30 cellular contexts compared by ENCODE assay signal in genomic region chr2:63817382-63817781, GRCh38.
"Had no signal": no experiment of that assay in that cellular context is flagged by ENCODE, and none has a peak within 500 bp of the region (broad histone marks: within the 10 kb centered on the region; RNA-seq: fewer than 3 reads in every experiment).

No MANE protein-coding gene starts in this region.

- H3K9me3 ChIP-seq: adrenal gland, ascending aorta, colonic mucosa, gastrocnemius medialis, stomach, suprapubic skin, tibial artery had no signal

- H3K4me1 Mint-ChIP-seq: naive thymus-derived CD8-positive, alpha-beta T cell; neural crest cell; stimulated activated naive B cell treated with anti-CD40 and anti-IgM and Interleukin-4, amounts not matched to agents 10 μg/mL and 1 μg/mL and 100 μg/mL, for 72 hours had no signal

- H3K27ac ChIP-seq: adrenal gland, cardiac muscle cell, colonic mucosa, dorsolateral prefrontal cortex, stomach, suprapubic skin, tibial artery, VCaP had no signal

- H3K27me3 Mint-ChIP-seq: activated naive CD8-positive, alpha-beta T cell treated with anti-CD3 and anti-CD28 coated beads for 36 hours; brain; naive thymus-derived CD8-positive, alpha-beta T cell; stimulated activated naive B cell treated with anti-CD40 and anti-IgM and Interleukin-4, amounts not matched to agents 10 μg/mL and 1 μg/mL and 100 μg/mL, for 72 hours had no signal

- H3K4me1 ChIP-seq: adrenal gland, colonic mucosa, stomach had no signal

- H3K36me3 Mint-ChIP-seq: activated naive CD8-positive, alpha-beta T cell treated with anti-CD3 and anti-CD28 coated beads for 36 hours; brain; naive thymus-derived CD8-positive, alpha-beta T cell; stimulated activated naive B cell treated with anti-CD40 and anti-IgM and Interleukin-4, amounts not matched to agents 10 μg/mL and 1 μg/mL and 100 μg/mL, for 72 hours had no signal

- DNase-seq: activated CD4-positive, alpha-beta T cell treated with anti-CD3 and anti-CD28 coated beads for 4 hours; activated CD4-positive, alpha-beta T cell treated with anti-CD3 and anti-CD28 coated beads, Interleukin-2, amount 50 U/mL, for 4 hours; activated CD8-positive, alpha-beta memory T cell treated with anti-CD3 and anti-CD28 coated beads for 24 hours; activated effector memory CD4-positive, alpha-beta T cell treated with anti-CD3 and anti-CD28 coated beads, Interleukin-2, amount 50 U/mL, for 16 hours; activated naive CD4-positive, alpha-beta T cell treated with anti-CD3 and anti-CD28 coated beads for 36 hours; activated naive CD8-positive, alpha-beta T cell treated with anti-CD3 and anti-CD28 coated beads for 36 hours; cerebellar nuclear complex; colonic mucosa; dorsolateral prefrontal cortex; effector memory CD4-positive, alpha-beta T cell; glutamatergic neuron; naive thymus-derived CD8-positive, alpha-beta T cell; stimulated activated CD4-positive, alpha-beta T cell treated with anti-CD3 and anti-CD28 coated beads, Interleukin-15, amount 100 ng/mL, for 24 hours; stimulated activated CD4-positive, alpha-beta T cell treated with anti-CD3 and anti-CD28 coated beads, Interleukin-2, amount 100 ng/mL, for 24 hours; stimulated activated naive B cell treated with anti-CD40 and anti-IgM and Interleukin-4, amounts not matched to agents 10 μg/mL and 1 μg/mL and 100 μg/mL, for 72 hours; stomach; T-helper 9 cell; tibial artery had no signal

- H3K4me3 ChIP-seq: adrenal gland, ascending aorta, cardiac muscle cell, colonic mucosa, dorsolateral prefrontal cortex, gastrocnemius medialis, stomach, suprapubic skin, tibial artery had no signal

- H3K4me3 Mint-ChIP-seq: activated naive CD4-positive, alpha-beta T cell treated with anti-CD3 and anti-CD28 coated beads for 36 hours; activated naive CD8-positive, alpha-beta T cell treated with anti-CD3 and anti-CD28 coated beads for 36 hours; activated T-helper 1 cell treated with anti-CD3 and anti-CD28 coated beads, Interleukin-12 subunit alpha, Interleukin-12 subunit beta, Interleukin-2, Interleukin-4 antibody, amounts not matched to agents 30 ng/mL and 10 ng/mL and 1 ng/mL, durations not matched to agents 14 hours and 24 hours and 36 hours; brain; naive thymus-derived CD8-positive, alpha-beta T cell; neural crest cell; stimulated activated naive B cell treated with anti-CD40 and anti-IgM and Interleukin-4, amounts not matched to agents 10 μg/mL and 1 μg/mL and 100 μg/mL, for 72 hours; T-helper 1 cell treated with Interleukin-12 subunit alpha and Interleukin-12 subunit beta and Interleukin-4 antibody, amounts not matched to agents 30 μg/mL and 1 μg/mL, for 36 hours had no signal

- H3K27ac Mint-ChIP-seq: activated naive CD4-positive, alpha-beta T cell treated with anti-CD3 and anti-CD28 coated beads for 36 hours; activated naive CD8-positive, alpha-beta T cell treated with anti-CD3 and anti-CD28 coated beads for 36 hours; activated T-helper 1 cell treated with anti-CD3 and anti-CD28 coated beads, Interleukin-12 subunit alpha, Interleukin-12 subunit beta, Interleukin-2, Interleukin-4 antibody, amounts not matched to agents 30 ng/mL and 10 ng/mL and 1 ng/mL, durations not matched to agents 14 hours and 24 hours and 36 hours; naive thymus-derived CD8-positive, alpha-beta T cell; stimulated activated naive B cell treated with anti-CD40 and anti-IgM and Interleukin-4, amounts not matched to agents 10 μg/mL and 1 μg/mL and 100 μg/mL, for 72 hours; T-helper 1 cell treated with Interleukin-12 subunit alpha and Interleukin-12 subunit beta and Interleukin-4 antibody, amounts not matched to agents 30 μg/mL and 1 μg/mL, for 36 hours had no signal

- ATAC-seq: gastrocnemius medialis; left ventricle myocardium superior; naive thymus-derived CD8-positive, alpha-beta T cell; sciatic nerve; stimulated activated naive B cell treated with anti-CD40 and anti-IgM and Interleukin-4, amounts not matched to agents 10 μg/mL and 1 μg/mL and 100 μg/mL, for 72 hours had no signal

- H3K9me3 Mint-ChIP-seq: activated naive CD4-positive, alpha-beta T cell treated with anti-CD3 and anti-CD28 coated beads for 36 hours; activated naive CD8-positive, alpha-beta T cell treated with anti-CD3 and anti-CD28 coated beads for 36 hours; activated T-helper 1 cell treated with anti-CD3 and anti-CD28 coated beads, Interleukin-12 subunit alpha, Interleukin-12 subunit beta, Interleukin-2, Interleukin-4 antibody, amounts not matched to agents 30 ng/mL and 10 ng/mL and 1 ng/mL, durations not matched to agents 14 hours and 24 hours and 36 hours; brain; naive thymus-derived CD8-positive, alpha-beta T cell; neural crest cell; stimulated activated naive B cell treated with anti-CD40 and anti-IgM and Interleukin-4, amounts not matched to agents 10 μg/mL and 1 μg/mL and 100 μg/mL, for 72 hours; T-helper 1 cell treated with Interleukin-12 subunit alpha and Interleukin-12 subunit beta and Interleukin-4 antibody, amounts not matched to agents 30 μg/mL and 1 μg/mL, for 36 hours had no signal

- H3K27me3 ChIP-seq: adrenal gland, ascending aorta, cardiac muscle cell, colonic mucosa, dorsolateral prefrontal cortex, gastrocnemius medialis, stomach, suprapubic skin, tibial artery had no signal

- H3K36me3 ChIP-seq: adrenal gland, ascending aorta, cardiac muscle cell, colonic mucosa, stomach, suprapubic skin, tibial artery had no signal
